In genomic region chr4:112145326-112145819, GRCh38 we compare ENCODE assay signal across 1 cellular context.
TF ChIP-seq lines count a peak whose summit lies in the region.

TSS of gene FAM241A (plus strand) at chr4:112145454. CDS start at chr4:112145581, 127 bp downstream.

TF ChIP-seq in HepG2, 621 proteins besides CTCF, POLR2A, EP300 and RAD21 (continued from another document and continues in another):
- no peak for TF ChIP-seq ZNF790 (CRISPR knock-in tag; IDR thresholded peaks at IDR 0.05; ENCODE audit: borderline replicate concordance)
- no peak for TF ChIP-seq PLRG1 (conservative IDR thresholded peaks at IDR 0.05)
- TF ChIP-seq ZNF552 (CRISPR knock-in tag; IDR thresholded peaks at IDR 0.05; ENCODE audit: borderline replicate concordance), result no peak
- peak; percentile 23; the same call in 1 of the 2 replicates for TF ChIP-seq ZNF670 (CRISPR knock-in tag; IDR thresholded peaks at IDR 0.05; ENCODE audit: borderline replicate concordance)
- 0 out of 2 replicates have a peak, but pooled peaks have one; percentile 58 for TF ChIP-seq TOPORS (CRISPR knock-in tag; IDR thresholded peaks at IDR 0.05)
- TF ChIP-seq SCMH1 (CRISPR knock-in tag; IDR thresholded peaks at IDR 0.05; ENCODE audit: borderline replicate concordance), result no peak
- peak; percentile 66; the same call in 1 of the 2 replicates for TF ChIP-seq HDAC1 (CRISPR knock-in tag; IDR thresholded peaks at IDR 0.05)
- 0 out of 2 replicates have a peak, but pooled peaks have one; percentile 53 for TF ChIP-seq MEIS2 (CRISPR knock-in tag; IDR thresholded peaks at IDR 0.05)
- TF ChIP-seq RNF219 (CRISPR knock-in tag; IDR thresholded peaks at IDR 0.05), result no peak
- no peak for TF ChIP-seq ZNF598 (CRISPR knock-in tag; IDR thresholded peaks at IDR 0.05; ENCODE audit: borderline replicate concordance)
- TF ChIP-seq SP5 (CRISPR knock-in tag; IDR thresholded peaks at IDR 0.05; ENCODE audit: borderline replicate concordance, low read depth), result peak; percentile 28; the same call in 1 of the 2 replicates
- peak; percentile 72 for TF ChIP-seq SKI (IDR thresholded peaks at IDR 0.05; ENCODE audit: partially characterized antibody)
- no peak for TF ChIP-seq ZNF770 (CRISPR knock-in tag; IDR thresholded peaks at IDR 0.05)
- TF ChIP-seq SP140L (CRISPR knock-in tag; IDR thresholded peaks at IDR 0.05; ENCODE audit: borderline replicate concordance), result no peak
- 0 out of 2 replicates have a peak, but pooled peaks have one; percentile 67 for TF ChIP-seq ZIK1 (CRISPR knock-in tag; IDR thresholded peaks at IDR 0.05; ENCODE audit: borderline replicate concordance, low read depth)
- TF ChIP-seq ZSCAN12 (CRISPR knock-in tag; IDR thresholded peaks at IDR 0.05), result no peak
- no peak for TF ChIP-seq PPARG (CRISPR knock-in tag; conservative IDR thresholded peaks at IDR 0.05)
- no peak for TF ChIP-seq GTF2F1 (IDR thresholded peaks at IDR 0.05; ENCODE audit: low read length)
- TF ChIP-seq KLF13 (CRISPR knock-in tag; IDR thresholded peaks at IDR 0.05), result no peak
- no peak for TF ChIP-seq ATF6 (CRISPR knock-in tag; conservative IDR thresholded peaks at IDR 0.05)
- TF ChIP-seq MTF1 (CRISPR knock-in tag; IDR thresholded peaks at IDR 0.05), result no peak
- no peak for TF ChIP-seq ZBTB20 (CRISPR knock-in tag; IDR thresholded peaks at IDR 0.05; ENCODE audit: borderline replicate concordance, low read depth)
- TF ChIP-seq HBP1 (CRISPR knock-in tag; IDR thresholded peaks at IDR 0.05; ENCODE audit: low read depth), result no peak
- no peak for TF ChIP-seq ZNF121 (CRISPR knock-in tag; IDR thresholded peaks at IDR 0.05)
- no peak for TF ChIP-seq ZNF256 (CRISPR knock-in tag; conservative IDR thresholded peaks at IDR 0.05)
- no peak for TF ChIP-seq ZNF143 (CRISPR knock-in tag; IDR thresholded peaks at IDR 0.05)
- TF ChIP-seq EEA1 (CRISPR knock-in tag; IDR thresholded peaks at IDR 0.05; ENCODE audit: borderline replicate concordance), result peak; percentile 88
- no peak for TF ChIP-seq MEIS1 (CRISPR knock-in tag; IDR thresholded peaks at IDR 0.05; ENCODE audit: borderline replicate concordance)
- TF ChIP-seq RELA (CRISPR knock-in tag; IDR thresholded peaks at IDR 0.05), result 0 out of 2 replicates have a peak, but pooled peaks have one; percentile 61
- TF ChIP-seq RFX1 (IDR thresholded peaks at IDR 0.05), result no peak
- peak; percentile 75 for TF ChIP-seq ARID4A (CRISPR knock-in tag; IDR thresholded peaks at IDR 0.05; ENCODE audit: borderline replicate concordance)
- TF ChIP-seq ZNF263 (CRISPR knock-in tag; IDR thresholded peaks at IDR 0.05), result peak; percentile 36; the same call in 1 of the 2 replicates
- TF ChIP-seq ZNF709 (CRISPR knock-in tag; IDR thresholded peaks at IDR 0.05), result no peak
- TF ChIP-seq MXD4 (CRISPR knock-in tag; IDR thresholded peaks at IDR 0.05), result no peak
- no peak for TF ChIP-seq ZBTB46 (CRISPR knock-in tag; IDR thresholded peaks at IDR 0.05; ENCODE audit: borderline replicate concordance)
- TF ChIP-seq ARID2 (CRISPR knock-in tag; IDR thresholded peaks at IDR 0.05; ENCODE audit: borderline replicate concordance), result no peak
- TF ChIP-seq CEBPZ (IDR thresholded peaks at IDR 0.05; ENCODE audit: low read length), result no peak
- no peak for TF ChIP-seq WIZ (CRISPR knock-in tag; IDR thresholded peaks at IDR 0.05)
- no peak for TF ChIP-seq ZBTB43 (CRISPR knock-in tag; conservative IDR thresholded peaks at IDR 0.05)
- no peak for TF ChIP-seq ZNF780A (CRISPR knock-in tag; IDR thresholded peaks at IDR 0.05)
- TF ChIP-seq PCBP2 (optimal IDR thresholded peaks at IDR 0.05; ENCODE audit: low read depth, low read length, poor library complexity, severe bottlenecking), result no peak
